15 cellular contexts compared by ENCODE assay signal in the genomic region with DNA sequence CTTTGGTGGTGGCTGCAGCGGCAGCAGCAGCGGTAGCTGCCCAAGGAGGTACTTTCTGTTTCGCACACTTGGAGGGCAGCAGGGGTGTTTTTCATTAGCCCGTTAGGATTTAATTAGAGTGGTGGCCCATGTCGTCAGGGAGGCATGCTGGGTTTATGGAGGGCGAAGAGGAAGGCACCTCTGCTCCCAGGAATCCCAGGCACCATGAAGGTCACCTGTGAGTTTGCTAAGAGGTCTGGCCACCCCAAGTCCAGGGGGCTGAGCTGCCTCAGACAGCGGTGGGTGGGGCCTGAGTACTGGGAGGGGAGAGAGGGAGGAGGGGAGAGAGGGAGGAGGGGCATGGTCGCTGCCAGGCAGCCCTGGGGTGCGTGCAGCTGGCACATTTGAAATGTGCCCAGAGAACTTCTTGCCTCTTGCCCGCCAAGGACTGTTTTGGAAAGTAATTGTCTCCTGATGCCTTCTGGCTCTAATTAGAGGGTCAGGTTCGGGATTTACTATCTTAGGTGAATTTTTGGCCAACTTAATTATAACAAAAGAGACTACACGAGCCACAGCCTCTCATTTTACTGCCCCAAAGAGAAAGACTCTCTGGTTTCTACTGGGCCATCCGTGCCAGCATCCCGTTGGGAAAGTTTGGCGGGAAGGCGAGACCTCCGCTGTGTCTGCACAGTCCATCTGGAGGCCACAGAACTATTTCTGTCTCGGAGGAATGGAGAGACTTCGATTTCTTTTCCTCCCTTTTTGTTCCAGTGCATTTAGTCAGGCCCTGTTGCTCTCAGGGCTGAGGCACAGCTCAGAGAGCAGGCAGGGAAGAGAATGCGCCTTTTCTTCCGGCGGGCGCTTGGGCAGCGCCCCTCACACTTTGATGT.
DNase-seq lines count a peak whose midpoint lies in the region; ATAC-seq, FAIRE-seq and TF ChIP-seq lines count a peak whose summit lies in the region.
"Had no signal": no experiment of that assay in that cellular context is flagged by ENCODE, and none has a peak within 500 bp of the region (broad histone marks: within the 10 kb centered on the region; RNA-seq: fewer than 3 reads in every experiment).

No MANE protein-coding gene starts in this region.

- no peak for TF ChIP-seq POLR2A in prostate gland (IDR thresholded peaks at IDR 0.05)

- no peaks in the 10 kb centered on the region for H3K27me3 Mint-ChIP-seq in astrocyte (ENCODE audit: low read depth, unreplicated experiment)
- H3K27me3 Mint-ChIP-seq: activated naive CD4-positive, alpha-beta T cell treated with anti-CD3 and anti-CD28 coated beads, Interleukin-2, amount 10 ng/mL, durations not matched to agents 7 days and 5 days had no signal

- no peak for TF ChIP-seq EP300 in SK-N-SH (IDR thresholded peaks at IDR 0.05; ENCODE audit: borderline replicate concordance in 1 of 2, low read depth in 1 of 2, low read length in 1 of 2)

- POLR2A ChIA-PET in SK-N-SH (lab: Yijun Ruan, JAX): no interaction called here

- H3K79me2 ChIP-seq in SK-N-SH (ENCODE audit: insufficient read depth) (peaks cover 14% of the 10 kb centered on the region; the same call in 1 of the 2 replicates), astrocyte (ENCODE audit: insufficient read depth, low read length) (peaks cover 70% of the 10 kb centered on the region)

- CTCF ChIA-PET in SK-N-SH (lab: Yijun Ruan, JAX): interaction anchor here (1.5 kb wide), 1 partner anchor 102 kb away, joined by 3 read pairs; no protein-coding TSS in a partner anchor

- H3K4me3 ChIP-seq in SK-N-SH (ENCODE audit: low read depth in 2 of 2, low read length in 1 of 2): no peak overlapping the region
- H3K4me3 ChIP-seq in astrocyte (ENCODE audit: insufficient read depth, low read depth, low read length): peak overlapping the region; percentile 40
- H3K4me3 ChIP-seq in tibial artery: no peak overlapping the region
- no peak overlapping the region for H3K4me3 ChIP-seq in prostate gland

- no peak overlapping the region for H3K4me2 ChIP-seq in SK-N-SH
- peak overlapping the region; percentile 73 for H3K4me2 ChIP-seq in astrocyte (ENCODE audit: low read length)

- H3K9ac ChIP-seq in SK-N-SH (no peak overlapping the region), astrocyte (ENCODE audit: low read length) (peak overlapping the region; percentile 20)

- H3K4me1 Mint-ChIP-seq in astrocyte (ENCODE audit: low read depth, unreplicated experiment): peaks cover 61% of the 10 kb centered on the region
- H3K4me1 Mint-ChIP-seq: activated naive CD4-positive, alpha-beta T cell treated with anti-CD3 and anti-CD28 coated beads, Interleukin-2, amount 10 ng/mL, durations not matched to agents 7 days and 5 days had no signal

- H3K4me3 Mint-ChIP-seq in astrocyte (ENCODE audit: unreplicated experiment): no peak overlapping the region
- H3K4me3 Mint-ChIP-seq: activated naive CD4-positive, alpha-beta T cell treated with anti-CD3 and anti-CD28 coated beads, Interleukin-2, amount 10 ng/mL, durations not matched to agents 7 days and 5 days had no signal

- H3F3A ChIP-seq in SK-N-SH (replicated peaks; ENCODE audit: insufficient read depth): no peaks in the 10 kb centered on the region

- H3K9me2 ChIP-seq in SK-N-SH: no peaks in the 10 kb centered on the region

- no peaks in the 10 kb centered on the region for H3K27me3 ChIP-seq in SK-N-SH (ENCODE audit: insufficient read depth)
- H3K27me3 ChIP-seq in astrocyte (ENCODE audit: insufficient read depth, low read length): no peaks in the 10 kb centered on the region
- H3K27me3 ChIP-seq in tibial artery: no peaks in the 10 kb centered on the region
- no peaks in the 10 kb centered on the region for H3K27me3 ChIP-seq in prostate gland (replicated peaks; ENCODE audit: insufficient read depth)

- H3K9me3 Mint-ChIP-seq in astrocyte (ENCODE audit: unreplicated experiment): no peaks in the 10 kb centered on the region
- H3K9me3 Mint-ChIP-seq: activated naive CD4-positive, alpha-beta T cell treated with anti-CD3 and anti-CD28 coated beads, Interleukin-2, amount 10 ng/mL, durations not matched to agents 7 days and 5 days had no signal

- H3K27ac Mint-ChIP-seq in astrocyte (ENCODE audit: unreplicated experiment): peak overlapping the region; percentile 69
- H3K27ac Mint-ChIP-seq: activated naive CD4-positive, alpha-beta T cell treated with anti-CD3 and anti-CD28 coated beads, Interleukin-2, amount 10 ng/mL, durations not matched to agents 7 days and 5 days had no signal

- intact Hi-C loops in tibial artery (cut with DNase I; ENCODE audit: low total_unique reads): no loop called here
- intact Hi-C loops in prostate gland (cut with DNase I): loop anchor here (5.0 kb wide), 1 partner anchor 60 kb away; the partner anchor contains the start of gene GLI2

- peak overlapping the region in 1 of 2 experiments; percentile 45; a peak in 2 of 4 replicates for H3K27ac ChIP-seq in SK-N-SH (ENCODE audit: low read depth in 2 of 2, low read length in 1 of 2)
- no peak overlapping the region for H3K27ac ChIP-seq in astrocyte (ENCODE audit: low read depth, low read length)
- peak overlapping the region; percentile 34 to 56 for H3K27ac ChIP-seq in tibial artery
- H3K27ac ChIP-seq in prostate gland: no peak overlapping the region

- H3K4me1 ChIP-seq in SK-N-SH (ENCODE audit: control insufficient read depth in 1 of 2, insufficient read depth in 2 of 2, low read depth in 1 of 2, low read length in 1 of 2) (peaks cover 0 to 42% of the 10 kb centered on the region in 2 experiments; a peak in 1 of 4 replicates), astrocyte (ENCODE audit: insufficient read depth, low read length) (peaks cover 28% of the 10 kb centered on the region), tibial artery (peaks cover 0 to 26% (median 20%) of the 10 kb centered on the region in 4 donors), prostate gland (replicated peaks) (no peaks in the 10 kb centered on the region)

- ATAC-seq in SK-N-SH treated with all-trans-retinoic acid at 6 μM for 48 hours: no peak
- ATAC-seq in GM21717 (IDR thresholded peaks at IDR 0.05; ENCODE audit: unreplicated experiment): no peak
- ATAC-seq: right cardiac atrium had no signal

- TF ChIP-seq CTCF in SK-N-SH (IDR thresholded peaks at IDR 0.05) (no peak), astrocyte (IDR thresholded peaks at IDR 0.05; ENCODE audit: insufficient read depth, low read depth, low read length) (no peak), tibial artery (IDR thresholded peaks at IDR 0.05) (no peak), prostate gland (IDR thresholded peaks at IDR 0.05) (no peak)

- H3K9me3 ChIP-seq in SK-N-SH (no peaks in the 10 kb centered on the region), astrocyte (ENCODE audit: insufficient read depth, low read depth, low read length) (no peaks in the 10 kb centered on the region), tibial artery (no peaks in the 10 kb centered on the region), prostate gland (no peaks in the 10 kb centered on the region)

- 93% methylated on average over 24 of the region's 24 CpGs for WGBS in SK-N-SH (ENCODE audit: low lambda C conversion rate)
- 59% methylated on average over 24 of the region's 24 CpGs for WGBS in prostate gland

- TF ChIP-seq RAD21 in SK-N-SH (IDR thresholded peaks at IDR 0.05; ENCODE audit: low read length): no peak

- peaks cover 10% of the 10 kb centered on the region for H3K36me3 Mint-ChIP-seq in astrocyte (ENCODE audit: low read depth, unreplicated experiment)
- H3K36me3 Mint-ChIP-seq: activated naive CD4-positive, alpha-beta T cell treated with anti-CD3 and anti-CD28 coated beads, Interleukin-2, amount 10 ng/mL, durations not matched to agents 7 days and 5 days had no signal

- no peak for DNase-seq in SK-N-SH
- no peak for DNase-seq in astrocyte (ENCODE audit: low read depth)
- peak; percentile 57 for DNase-seq in iPS-NIHi7 (ENCODE audit: extremely low spot score)
- no peak for DNase-seq in tibial artery
- DNase-seq in prostate gland (ENCODE audit: low spot score): no peak
- no peak for DNase-seq in DMS153 treated with DMSO at 0.1 percent for 48 hours (lab: John Stamatoyannopoulos, UW; ENCODE audit: unreplicated experiment)
- DNase-seq: ACHN; activated naive CD4-positive, alpha-beta T cell treated with anti-CD3 and anti-CD28 coated beads, Interleukin-2, amount 10 ng/mL, durations not matched to agents 7 days and 5 days; activated T-cell treated with anti-CD3 and anti-CD28 coated beads for 4 hours; EL; islet precursor cell; right cardiac atrium had no signal

- H2AFZ ChIP-seq in SK-N-SH (ENCODE audit: low read depth): no peak overlapping the region
- H2AFZ ChIP-seq in astrocyte (ENCODE audit: low read depth, low read length): no peak overlapping the region

- FAIRE-seq in astrocyte (lab: Jason Lieb, UNC): no peak
- FAIRE-seq: RCC 7860 had no signal

- no peaks in the 10 kb centered on the region for H3K36me3 ChIP-seq in SK-N-SH (replicated peaks in 1 of 2; ENCODE audit: control insufficient read depth in 1 of 2, insufficient read depth in 2 of 2, low read length in 1 of 2)
- H3K36me3 ChIP-seq in astrocyte (ENCODE audit: insufficient read depth, low read length): no peaks in the 10 kb centered on the region
- no peaks in the 10 kb centered on the region for H3K36me3 ChIP-seq in tibial artery
- H3K36me3 ChIP-seq in prostate gland: no peaks in the 10 kb centered on the region

- peaks cover 2% of the 10 kb centered on the region; the same call in 1 of the 2 replicates for H4K20me1 ChIP-seq in SK-N-SH (ENCODE audit: insufficient read depth)
- H4K20me1 ChIP-seq in astrocyte (ENCODE audit: insufficient read depth, low read length): peaks cover 74% of the 10 kb centered on the region

TF ChIP-seq in SK-N-SH, 30 proteins besides CTCF, POLR2A, EP300 and RAD21 (continues in another document):
- peak; percentile 27 for TF ChIP-seq CHD2 (IDR thresholded peaks at IDR 0.05; ENCODE audit: low read length, partially characterized antibody)

TF ChIP-seq in SK-N-SH treated with all-trans-retinoic acid at 6 μM for 48 hours, 23 proteins besides CTCF, POLR2A, EP300 and RAD21:
- TF ChIP-seq RARB (CRISPR knock-in tag; IDR thresholded peaks at IDR 0.05): no peak
- no peak for TF ChIP-seq CSDC2 (CRISPR knock-in tag; IDR thresholded peaks at IDR 0.05)
- no peak for TF ChIP-seq SNAI2 (CRISPR knock-in tag; IDR thresholded peaks at IDR 0.05)
- TF ChIP-seq PPARA (CRISPR knock-in tag; IDR thresholded peaks at IDR 0.05; ENCODE audit: borderline replicate concordance): no peak
- no peak for TF ChIP-seq BACH2 (CRISPR knock-in tag; IDR thresholded peaks at IDR 0.05; ENCODE audit: borderline replicate concordance)
- no peak for TF ChIP-seq ISL1 (CRISPR knock-in tag; IDR thresholded peaks at IDR 0.05)
- no peak for TF ChIP-seq OSR1 (CRISPR knock-in tag; IDR thresholded peaks at IDR 0.05)

Comparison
In these comparisons a context has a peak if more than half of its experiments do, and no peak if none do; other contexts are left out.
1. H3K27ac ChIP-seq: peak in tibial artery (2 of 2); none in astrocyte (single experiment) and prostate gland (0 of 2).